8 cellular contexts compared by ENCODE assay signal in the genomic region with DNA sequence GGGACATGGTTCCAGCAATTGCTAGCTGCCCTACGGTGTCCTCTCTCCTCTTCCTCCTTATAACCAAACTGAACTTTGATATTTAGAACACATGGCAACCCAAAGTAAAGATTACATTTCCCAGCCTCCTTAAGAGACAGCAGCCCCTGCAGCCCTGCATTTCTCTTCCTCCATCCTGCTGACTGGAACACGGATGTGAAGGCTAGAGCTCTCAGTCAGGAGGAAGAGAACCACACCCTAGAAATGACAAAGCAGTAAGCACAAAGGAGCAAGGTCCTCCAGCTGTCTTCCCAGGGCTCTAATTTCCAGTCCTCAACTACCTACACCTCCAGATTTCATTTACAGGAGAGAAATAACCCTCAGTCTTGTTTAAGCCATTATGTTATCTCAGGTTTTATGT. TPM values are rescaled to one million over a fixed set of nuclear protein-coding genes. Genes with fewer than 3 reads are reported as not detected.
DNase-seq lines count a peak whose midpoint lies in the region; ATAC-seq and TF ChIP-seq lines count a peak whose summit lies in the region.

No MANE protein-coding gene starts in this region.

- H3K9me3 ChIP-seq in H9 (ENCODE audit: control insufficient read depth, low read depth, low read length) (no peaks in the 10 kb centered on the region), skeletal muscle tissue (ENCODE audit: control insufficient read depth in 3 of 3, low read length in 3 of 3) (no peaks in the 10 kb centered on the region)

- H3K4me3 Mint-ChIP-seq in H9: peak overlapping the region in 1 of 2 experiments; percentile 2; a peak in 1 of 5 replicates
- no peak overlapping the region for H3K4me3 Mint-ChIP-seq in activated CD8-positive, alpha-beta T cell treated with anti-CD3 and anti-CD28 coated beads, Interleukin-2, amount 10 ng/mL, durations not matched to agents 7 days and 5 days

- H3K27me3 ChIP-seq in H9 (ENCODE audit: insufficient read depth, low read length) (no peaks in the 10 kb centered on the region), skeletal muscle tissue (ENCODE audit: control insufficient read depth in 3 of 3, insufficient read depth in 3 of 3, low read length in 3 of 3) (no peaks in the 10 kb centered on the region)

- H3K36me3 Mint-ChIP-seq in H9 (ENCODE audit: insufficient read depth in 1 of 3, low read depth in 3 of 3): peaks cover 30 to 77% (median 76%) of the 10 kb centered on the region in 3 experiments
- H3K36me3 Mint-ChIP-seq in activated CD8-positive, alpha-beta T cell treated with anti-CD3 and anti-CD28 coated beads, Interleukin-2, amount 10 ng/mL, durations not matched to agents 7 days and 5 days (ENCODE audit: low read depth): peaks cover 57% of the 10 kb centered on the region

- H4K5ac ChIP-seq in H9 (ENCODE audit: insufficient read length, low read depth, low read length): no peak overlapping the region

- no peak overlapping the region for H3K4me2 ChIP-seq in H9 (ENCODE audit: insufficient read depth, insufficient read length, low read length)

- no peak overlapping the region for H2BK120ac ChIP-seq in H9 (ENCODE audit: low read depth, low read length, poor library complexity, severe bottlenecking)

- no peak overlapping the region for H3K4ac ChIP-seq in H9 (ENCODE audit: low read depth, low read length)

- no peak overlapping the region for H3T11ph ChIP-seq in H9 (ENCODE audit: low read length)

- H3K27ac ChIP-seq in H9 (ENCODE audit: insufficient read length, low read depth, low read length) (no peak overlapping the region), skeletal muscle tissue (ENCODE audit: low read depth, low read length) (peak overlapping the region; percentile 88)

- H3K9me3 Mint-ChIP-seq in H9: no peaks in the 10 kb centered on the region
- H3K9me3 Mint-ChIP-seq in activated CD8-positive, alpha-beta T cell treated with anti-CD3 and anti-CD28 coated beads, Interleukin-2, amount 10 ng/mL, durations not matched to agents 7 days and 5 days (ENCODE audit: insufficient read depth): no peaks in the 10 kb centered on the region

- intact Hi-C loops in Right ventricle myocardium superior (cut with DNase I): no loop called here

- no peak overlapping the region for H2BK20ac ChIP-seq in H9 (ENCODE audit: low read depth, low read length, poor library complexity, severe bottlenecking)

- H3K79me2 ChIP-seq in H9 (ENCODE audit: insufficient read depth, low read length): peaks cover 8% of the 10 kb centered on the region; the same call in 1 of the 2 replicates

- H2BK5ac ChIP-seq in H9 (ENCODE audit: insufficient read length, low read length): no peak overlapping the region

- POLR2A ChIA-PET in activated CD8-positive, alpha-beta T cell treated with anti-CD3 and anti-CD28 coated beads, Interleukin-2, amount 10 ng/mL, durations not matched to agents 7 days and 5 days (lab: Charles Lee): interaction anchor here (0.6 to 2.7 kb wide), 2 partner anchors 10 to 11 kb away, joined by 3 to 8 read pairs; partner anchors contain the start of gene DYNC1LI2

- H3K9ac ChIP-seq in H9 (ENCODE audit: extremely low read depth, insufficient read length, low read length) (no peak overlapping the region), skeletal muscle tissue (ENCODE audit: low read depth in 1 of 3, low read length in 3 of 3) (peak overlapping the region; percentile 9 to 71 (median 41))

- peaks cover 18 to 24% of the 10 kb centered on the region in 2 experiments for H3K4me1 Mint-ChIP-seq in H9
- H3K4me1 Mint-ChIP-seq in activated CD8-positive, alpha-beta T cell treated with anti-CD3 and anti-CD28 coated beads, Interleukin-2, amount 10 ng/mL, durations not matched to agents 7 days and 5 days (ENCODE audit: low read depth): peaks cover 27% of the 10 kb centered on the region

- H3K23ac ChIP-seq in H9 (ENCODE audit: insufficient read length, low read depth, low read length): no peak overlapping the region

- no peak for DNase-seq in H9
- no peak for DNase-seq in activated CD8-positive, alpha-beta T cell treated with anti-CD3 and anti-CD28 coated beads, Interleukin-2, amount 10 ng/mL, durations not matched to agents 7 days and 5 days
- no peak for DNase-seq in Right ventricle myocardium superior
- DNase-seq in T-helper 9 cell: no peak
- no peak for DNase-seq in GM19238 (ENCODE audit: insufficient read length, low spot score)

- peaks cover 14% of the 10 kb centered on the region for H3K79me1 ChIP-seq in H9 (ENCODE audit: insufficient read depth, low read depth, low read length, poor library complexity, severe bottlenecking)

- H3K56ac ChIP-seq in H9 (ENCODE audit: insufficient read length, low read depth, low read length): no peak overlapping the region

- no peak overlapping the region for H3K14ac ChIP-seq in H9 (ENCODE audit: insufficient read depth, low read length)

- no peak overlapping the region for H4K8ac ChIP-seq in H9 (replicated peaks; ENCODE audit: insufficient read length, low read depth, low read length)

- H3K23me2 ChIP-seq in H9 (ENCODE audit: insufficient read length, low read depth, low read length, poor library complexity, severe bottlenecking): no peaks in the 10 kb centered on the region

- peaks cover 13 to 37% (median 22%) of the 10 kb centered on the region in 3 donors for H3K36me3 ChIP-seq in skeletal muscle tissue (ENCODE audit: control insufficient read depth in 3 of 3, insufficient read depth in 3 of 3, low read length in 3 of 3)

- H3K27me3 Mint-ChIP-seq in H9 (ENCODE audit: low read depth): no peaks in the 10 kb centered on the region
- H3K27me3 Mint-ChIP-seq in activated CD8-positive, alpha-beta T cell treated with anti-CD3 and anti-CD28 coated beads, Interleukin-2, amount 10 ng/mL, durations not matched to agents 7 days and 5 days (ENCODE audit: low read depth): no peaks in the 10 kb centered on the region

- H2AFZ ChIP-seq in H9 (ENCODE audit: low read length): no peak overlapping the region

- H3K27ac Mint-ChIP-seq in H9: peak overlapping the region; percentile 31 to 98 (median 89); a peak in 6 of 7 replicates
- peak overlapping the region; percentile 48 for H3K27ac Mint-ChIP-seq in activated CD8-positive, alpha-beta T cell treated with anti-CD3 and anti-CD28 coated beads, Interleukin-2, amount 10 ng/mL, durations not matched to agents 7 days and 5 days

- CTCF ChIA-PET in activated CD8-positive, alpha-beta T cell treated with anti-CD3 and anti-CD28 coated beads, Interleukin-2, amount 10 ng/mL, durations not matched to agents 7 days and 5 days (lab: Charles Lee): interaction anchor here (0.7 to 10.4 kb wide), 22 partner anchors 8 to 336 kb away, joined by 3 to 128 read pairs (median 4); partner anchors contain the start of genes DYNC1LI2 and NAE1

- no peak for TF ChIP-seq CTCF in H9 (conservative IDR thresholded peaks at IDR 0.05)

- ATAC-seq in activated CD8-positive, alpha-beta T cell treated with anti-CD3 and anti-CD28 coated beads, Interleukin-2, amount 10 ng/mL, durations not matched to agents 7 days and 5 days: no peak
- ATAC-seq in Right ventricle myocardium superior (ENCODE audit: poor library complexity): peak; percentile 53
- no peak for ATAC-seq in GM18873 (IDR thresholded peaks at IDR 0.05; ENCODE audit: low FRiP score, unreplicated experiment)
- no peak for ATAC-seq in HG03469 (IDR thresholded peaks at IDR 0.05; ENCODE audit: unreplicated experiment)

- no peak overlapping the region for H2BK12ac ChIP-seq in H9 (ENCODE audit: insufficient read length, low read depth, low read length)

- no peaks in the 10 kb centered on the region for H3K4me1 ChIP-seq in H9 (ENCODE audit: insufficient read depth, low read length)
- peaks cover 30 to 38% (median 35%) of the 10 kb centered on the region in 3 donors for H3K4me1 ChIP-seq in skeletal muscle tissue (ENCODE audit: control insufficient read depth in 3 of 3, insufficient read depth in 3 of 3, low read length in 3 of 3)

- no peak overlapping the region for H2BK15ac ChIP-seq in H9 (ENCODE audit: low read depth, low read length)

- no peak overlapping the region for H3K4me3 ChIP-seq in skeletal muscle tissue (ENCODE audit: low read length in 3 of 3)

- no CpG with 5 or more reads among the region's 2 CpGs for WGBS in H9 (ENCODE audit: extremely low coverage, insufficient read length, low lambda C conversion rate)

- no peak overlapping the region for H4K91ac ChIP-seq in H9 (ENCODE audit: insufficient read length, low read depth, low read length)

- no peak overlapping the region for H2AK5ac ChIP-seq in H9 (ENCODE audit: insufficient read length, low read length)

- no peak overlapping the region for H3K18ac ChIP-seq in H9 (ENCODE audit: insufficient read length, low read depth, low read length)

- no peaks in the 10 kb centered on the region for H4K20me1 ChIP-seq in H9 (ENCODE audit: control insufficient read depth, insufficient read depth, insufficient read length)

RNA-seq across cellular contexts. Expression of gene DYNC1LI2, which starts 10.9 kb away (rescaled TPM):
- total RNA-seq in H9 (2021) (94.2 and 100 TPM in 2 replicates), Right ventricle myocardium superior (66.9 TPM), skeletal muscle tissue (70.5 TPM)
- 10 to 100 TPM; 56.5 to 63.1 TPM for total RNA-seq in activated CD8-positive, alpha-beta T cell treated with anti-CD3 and anti-CD28 coated beads, Interleukin-2, amount 10 ng/mL, durations not matched to agents 7 days and 5 days

RNA-seq across cellular contexts. Expression of gene CMTM4, which starts 44.0 kb away (rescaled TPM):
- total RNA-seq in H9 (2021) (39.8 and 40.5 TPM in 2 replicates), Right ventricle myocardium superior (10.1 TPM), skeletal muscle tissue (10.4 TPM)
- 1 to 10 TPM; 1.2 TPM for total RNA-seq in activated CD8-positive, alpha-beta T cell treated with anti-CD3 and anti-CD28 coated beads, Interleukin-2, amount 10 ng/mL, durations not matched to agents 7 days and 5 days
